9 cellular contexts compared by ENCODE assay signal in the genomic region with DNA sequence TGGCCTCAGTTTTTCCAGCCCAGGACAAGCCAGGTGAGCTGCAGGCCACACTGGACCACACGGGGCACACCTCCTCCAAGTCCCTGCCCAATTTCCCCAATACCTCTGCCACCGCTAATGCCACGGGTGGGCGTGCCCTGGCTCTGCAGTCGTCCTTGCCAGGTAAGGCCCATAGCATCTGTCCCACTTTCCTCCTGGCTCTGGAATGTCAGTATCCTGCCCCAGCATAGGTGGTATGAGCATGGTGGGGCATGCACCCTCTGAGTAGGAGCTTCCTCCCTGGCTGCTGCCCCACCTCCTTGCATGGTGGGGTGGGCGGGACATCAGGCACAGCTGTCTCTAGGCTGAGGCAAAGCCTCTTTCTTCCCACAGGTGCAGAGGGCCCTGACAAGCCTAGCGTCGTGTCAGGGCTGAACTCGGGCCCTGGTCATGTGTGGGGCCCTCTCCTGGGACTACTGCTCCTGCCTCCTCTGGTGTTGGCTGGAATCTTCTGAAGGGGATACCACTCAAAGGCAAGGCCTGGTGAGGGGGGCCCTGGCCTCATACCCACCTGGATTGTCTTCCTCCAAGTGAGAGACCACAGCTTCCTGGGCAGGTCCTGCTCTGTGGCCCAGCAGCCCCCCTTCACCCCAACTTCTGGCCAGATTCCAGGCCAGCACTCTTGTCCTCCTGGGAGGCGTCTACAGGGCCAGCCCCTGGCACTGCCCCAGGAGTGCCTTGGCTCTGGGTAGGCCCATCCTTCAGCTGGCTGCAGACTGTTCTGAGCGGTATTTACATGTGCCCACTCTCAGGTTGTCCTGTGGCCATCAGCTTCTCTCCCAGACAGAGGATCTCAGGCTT. TPM values are rescaled to one million over a fixed set of nuclear protein-coding genes. Genes with fewer than 3 reads are reported as not detected.
DNase-seq lines count a peak whose midpoint lies in the region; ATAC-seq and TF ChIP-seq lines count a peak whose summit lies in the region.
"Had no signal": no experiment of that assay in that cellular context is flagged by ENCODE, and none has a peak within 500 bp of the region (broad histone marks: within the 10 kb centered on the region; RNA-seq: fewer than 3 reads in every experiment).

No MANE protein-coding gene starts in this region.

- ATAC-seq in T-cell (replicated peaks in 1 of 4) (peak; percentile 61 to 68 (median 64)), aorta (ENCODE audit: low FRiP score) (peak; percentile 26), GM18519 (IDR thresholded peaks at IDR 0.05; ENCODE audit: low FRiP score, unreplicated experiment) (no peak)

- peak; percentile 34 for DNase-seq in stimulated activated CD4-positive, alpha-beta T cell treated with anti-CD3 and anti-CD28 coated beads, Interleukin-4, amount 100 ng/mL, for 1 hour
- no peak for DNase-seq in stimulated activated CD4-positive, alpha-beta T cell treated with anti-CD3 and anti-CD28 coated beads, Interleukin-12 subunit alpha, Interleukin-12 subunit beta, amount 100 ng/mL, for 4 hours
- peak in 26 of 34 experiments; percentile 23 to 58 (median 40) for DNase-seq in T-cell
- DNase-seq in left ventricle myocardium inferior: no peak
- DNase-seq in aorta: peak in 1 of 2 donors; percentile 80
- DNase-seq in uterus: no peak
- no peak for DNase-seq in iPS-NIHi11 (ENCODE audit: low spot score)

- no peaks in the 10 kb centered on the region for H3K9me3 Mint-ChIP-seq in T-cell

- peak overlapping the region; percentile 84 to 89 for H3K27ac Mint-ChIP-seq in T-cell

- no peaks in the 10 kb centered on the region for H3K27me3 ChIP-seq in left ventricle myocardium inferior (ENCODE audit: low read depth)
- H3K27me3 ChIP-seq in aorta (ENCODE audit: control insufficient read depth in 1 of 2, insufficient read depth in 2 of 2, low read length in 1 of 2): no peaks in the 10 kb centered on the region
- H3K27me3 ChIP-seq in uterus: no peaks in the 10 kb centered on the region
- H3K27me3 ChIP-seq: ovary had no signal

- H3K36me3 ChIP-seq in left ventricle myocardium inferior (peaks cover 20% of the 10 kb centered on the region), aorta (ENCODE audit: control insufficient read depth in 1 of 2, insufficient read depth in 2 of 2, low read length in 1 of 2) (peaks cover 0 to 6% of the 10 kb centered on the region in 2 donors), uterus (no peaks in the 10 kb centered on the region)
- H3K36me3 ChIP-seq: ovary had no signal

- peaks cover 20% of the 10 kb centered on the region for H3K36me3 Mint-ChIP-seq in T-cell

- H3K9me3 ChIP-seq in left ventricle myocardium inferior (replicated peaks) (no peaks in the 10 kb centered on the region), aorta (ENCODE audit: control insufficient read depth, low read length) (no peaks in the 10 kb centered on the region), uterus (no peaks in the 10 kb centered on the region)
- H3K9me3 ChIP-seq: ovary had no signal

- intact Hi-C loops in left ventricle myocardium inferior (cut with micrococcal nuclease): no loop called here
- intact Hi-C loops in aorta (cut with DNase I): no loop called here
- intact Hi-C loops in uterus (cut with DNase I; ENCODE audit: low total_unique reads): no loop called here

- TF ChIP-seq CTCF in left ventricle myocardium inferior (IDR thresholded peaks at IDR 0.05; ENCODE audit: borderline replicate concordance) (no peak), uterus (IDR thresholded peaks at IDR 0.05) (no peak)

- peak overlapping the region; percentile 25 to 69 (median 29) for H3K4me3 Mint-ChIP-seq in T-cell

- no peaks in the 10 kb centered on the region for H3K27me3 Mint-ChIP-seq in T-cell

- WGBS in aorta, 2 donors: 65 to 68% methylated on average over 11 of the region's 11 CpGs

- H3K4me1 ChIP-seq in left ventricle myocardium inferior: peaks cover 68% of the 10 kb centered on the region
- H3K4me1 ChIP-seq in aorta (ENCODE audit: control insufficient read depth in 1 of 2, insufficient read depth in 2 of 2, low read length in 2 of 2): no peaks in the 10 kb centered on the region
- no peaks in the 10 kb centered on the region for H3K4me1 ChIP-seq in uterus

- H3K27ac ChIP-seq in left ventricle myocardium inferior (replicated peaks) (peak overlapping the region; percentile 41), aorta (ENCODE audit: low read depth in 1 of 2, low read length in 2 of 2) (no peak overlapping the region), uterus (no peak overlapping the region)
- H3K27ac ChIP-seq: ovary had no signal

- H3K4me3 ChIP-seq in left ventricle myocardium inferior (no peak overlapping the region), aorta (ENCODE audit: low read length in 2 of 2) (no peak overlapping the region), uterus (no peak overlapping the region)
- H3K4me3 ChIP-seq: ovary had no signal

- TF ChIP-seq POLR2A in uterus (IDR thresholded peaks at IDR 0.05): no peak

- POLR2A ChIA-PET in T-cell (lab: Charles Lee): interaction anchor here in 1 of 2 donors (1.0 kb wide), 1 partner anchor 22 kb away, joined by 4 read pairs; a partner anchor contains a TSS

- peaks cover 31 to 54% (median 46%) of the 10 kb centered on the region in 3 donors for H3K4me1 Mint-ChIP-seq in T-cell

- CTCF ChIA-PET in T-cell (lab: Charles Lee): interaction anchor here (0.5 to 1.5 kb wide), 2 partner anchors 54 to 89 kb away, joined by 4 to 5 read pairs; no protein-coding TSS in a partner anchor

RNA-seq across cellular contexts. Expression of a gene that starts 9.1 kb away (rescaled TPM):
- total RNA-seq in T-cell (10 to 100 TPM in 1 of 5 donors, 1 to 10 TPM in 4; 3.5 to 27.6 (median 7.8) TPM), left ventricle myocardium inferior (25.9 TPM), aorta (100 to 1,000 TPM in 1 of 2 donors, 10 to 100 TPM in 1; 38.7 to 383 TPM), uterus (10 to 100 TPM in 1 of 4 donors, 1 to 10 TPM in 3; 1.2 to 32.4 (median 6.7) TPM)
- 1 to 10 TPM in 1 of 2 donors, not detected in 1; 4.4 TPM for polyA plus RNA-seq in aorta

RNA-seq across cellular contexts. Expression of a gene that starts 22.3 kb away (rescaled TPM):
- total RNA-seq in T-cell (100 to 1,000 TPM; 146 to 185 (median 160) TPM), left ventricle myocardium inferior (162 TPM), aorta (100 to 1,000 TPM; 171 to 180 TPM), uterus (100 to 1,000 TPM; 111 to 172 (median 146) TPM)
- 100 to 1,000 TPM; 152 to 193 TPM for polyA plus RNA-seq in aorta

RNA-seq across cellular contexts. Expression of a gene that starts 41.8 kb away (rescaled TPM):
- total RNA-seq in T-cell (10 to 100 TPM in 1 of 5 donors, 1 to 10 TPM in 4; 2.8 to 11.1 (median 3.3) TPM), left ventricle myocardium inferior (6.0 TPM), aorta (10 to 100 TPM; 19.9 to 33.9 TPM), uterus (10 to 100 TPM in 3 of 4 donors, under 1 TPM in 1; 0.51 to 27.6 (median 11.5) TPM)
- 10 to 100 TPM in 1 of 2 donors, 1 to 10 TPM in 1; 2.2 to 12.9 TPM for polyA plus RNA-seq in aorta

Comparison
In these comparisons a context has a peak if more than half of its experiments do, and no peak if none do; other contexts are left out.
1. DNase-seq: peak in stimulated activated CD4-positive, alpha-beta T cell treated with anti-CD3 and anti-CD28 coated beads, Interleukin-4, amount 100 ng/mL, for 1 hour (single experiment) and T-cell (26 of 34); none in stimulated activated CD4-positive, alpha-beta T cell treated with anti-CD3 and anti-CD28 coated beads, Interleukin-12 subunit alpha, Interleukin-12 subunit beta, amount 100 ng/mL, for 4 hours (single experiment), left ventricle myocardium inferior (single experiment), uterus (0 of 2) and iPS-NIHi11 (single experiment).